ENCODE assay signal across 18 cellular contexts in the genomic region with DNA sequence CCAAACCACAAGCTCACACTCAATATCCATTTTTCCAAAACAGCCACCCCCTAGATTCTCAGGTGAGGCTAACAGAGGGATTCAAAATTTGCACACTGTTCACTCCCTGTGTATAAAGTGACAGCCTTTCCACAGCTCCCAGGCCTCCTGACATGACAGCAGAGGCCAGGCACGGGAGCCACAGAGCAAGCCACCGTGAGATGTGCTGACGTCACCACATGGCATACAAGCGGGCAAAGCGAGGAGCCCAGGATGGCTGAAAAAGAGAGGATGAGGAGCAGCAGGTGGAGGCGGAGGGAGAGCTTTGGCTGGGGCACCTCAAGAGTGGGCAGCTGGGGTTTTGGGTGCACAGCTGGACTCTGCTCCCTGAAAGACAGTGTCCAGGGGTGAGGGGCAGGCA. TPM values are rescaled to one million over a fixed set of nuclear protein-coding genes. Genes with fewer than 3 reads are reported as not detected.
A peak's percentile ranks its signal among the peaks of the same experiment; 100 is the strongest.
DNase-seq lines count a peak whose midpoint lies in the region; ATAC-seq, FAIRE-seq and TF ChIP-seq lines count a peak whose summit lies in the region.
"Had no signal": no experiment of that assay in that cellular context is flagged by ENCODE, and none has a peak within 500 bp of the region (broad histone marks: within the 10 kb centered on the region; RNA-seq: fewer than 3 reads in every experiment).

No MANE protein-coding gene starts in this region.

- no peak for TF ChIP-seq POLR2A in Peyer's patch (IDR thresholded peaks at IDR 0.05)

- H3K79me2 ChIP-seq in astrocyte (ENCODE audit: insufficient read depth, low read length) = peaks cover 55% of the 10 kb centered on the region
- peaks cover 49% of the 10 kb centered on the region for H3K79me2 ChIP-seq in keratinocyte (ENCODE audit: control insufficient read depth, insufficient read depth, low read length)

- intact Hi-C loops in tibial artery (cut with DNase I; ENCODE audit: low total_unique reads) = no loop called here

- ATAC-seq in GM19035 (IDR thresholded peaks at IDR 0.05; ENCODE audit: unreplicated experiment) = no peak

- H3K27me3 Mint-ChIP-seq in astrocyte (ENCODE audit: low read depth, unreplicated experiment) = no peaks in the 10 kb centered on the region

- peaks cover 6% of the 10 kb centered on the region for H3K36me3 ChIP-seq in astrocyte (ENCODE audit: insufficient read depth, low read length)
- H3K36me3 ChIP-seq in keratinocyte (ENCODE audit: control insufficient read depth in 2 of 2, extremely low read depth in 1 of 2, insufficient read depth in 2 of 2, low read length in 2 of 2) = peaks cover 10 to 35% of the 10 kb centered on the region in 2 experiments
- peaks cover 0 to 20% (median 10%) of the 10 kb centered on the region in 3 donors for H3K36me3 ChIP-seq in tibial artery
- H3K36me3 ChIP-seq in Peyer's patch = peaks cover 0 to 8% (median 0%) of the 10 kb centered on the region in 3 donors
- H3K36me3 ChIP-seq: prostate gland had no signal

- FAIRE-seq in astrocyte (lab: Jason Lieb, UNC) (no peak), keratinocyte (lab: Jason Lieb, UNC) (peak; percentile 73)

- peaks cover 9% of the 10 kb centered on the region for H3K36me3 Mint-ChIP-seq in astrocyte (ENCODE audit: low read depth, unreplicated experiment)

- H3K4me1 Mint-ChIP-seq in astrocyte (ENCODE audit: low read depth, unreplicated experiment) = peaks cover 83% of the 10 kb centered on the region

- no peak overlapping the region for H2AFZ ChIP-seq in astrocyte (ENCODE audit: low read depth, low read length)
- no peak overlapping the region for H2AFZ ChIP-seq in keratinocyte (ENCODE audit: control insufficient read depth, low read length)

- no peak for TF ChIP-seq CTCF in astrocyte (IDR thresholded peaks at IDR 0.05; ENCODE audit: insufficient read depth, low read depth, low read length)
- TF ChIP-seq CTCF in keratinocyte (optimal IDR thresholded peaks at IDR 0.05 in 1 of 3, IDR thresholded peaks at IDR 0.05 in 1 of 3, conservative IDR thresholded peaks at IDR 0.05 in 1 of 3; ENCODE audit: extremely low read depth in 1 of 3, insufficient read depth in 2 of 3, low read length in 3 of 3) = no peak
- no peak for TF ChIP-seq CTCF in tibial artery (IDR thresholded peaks at IDR 0.05)
- TF ChIP-seq CTCF in Peyer's patch (IDR thresholded peaks at IDR 0.05) = no peak

- peak overlapping the region; percentile 94 for H3K27ac Mint-ChIP-seq in astrocyte (ENCODE audit: unreplicated experiment)

- H3K9me3 ChIP-seq in astrocyte (ENCODE audit: insufficient read depth, low read depth, low read length) (no peaks in the 10 kb centered on the region), keratinocyte (ENCODE audit: control insufficient read depth, low read depth, low read length) (no peaks in the 10 kb centered on the region), tibial artery (no peaks in the 10 kb centered on the region), Peyer's patch (no peaks in the 10 kb centered on the region)
- H3K9me3 ChIP-seq: esophagus muscularis mucosa, MG63, prostate gland had no signal

- no peaks in the 10 kb centered on the region for H3K9me3 Mint-ChIP-seq in astrocyte (ENCODE audit: unreplicated experiment)

- peak overlapping the region; percentile 13 for H3K4me3 ChIP-seq in astrocyte (ENCODE audit: insufficient read depth, low read depth, low read length)
- no peak overlapping the region for H3K4me3 ChIP-seq in keratinocyte (ENCODE audit: control insufficient read depth in 2 of 3, extremely low read depth in 1 of 3, insufficient read depth in 2 of 3, low read depth in 1 of 3, low read length in 3 of 3)
- no peak overlapping the region for H3K4me3 ChIP-seq in tibial artery
- no peak overlapping the region for H3K4me3 ChIP-seq in Peyer's patch
- H3K4me3 ChIP-seq: esophagus muscularis mucosa, MG63, prostate gland had no signal

- peak overlapping the region; percentile 32 for H3K4me3 Mint-ChIP-seq in astrocyte (ENCODE audit: unreplicated experiment)

- H3K27ac ChIP-seq in astrocyte (ENCODE audit: low read depth, low read length) = peak overlapping the region; percentile 91
- peak overlapping the region; percentile 37 for H3K27ac ChIP-seq in keratinocyte (ENCODE audit: control insufficient read depth, insufficient read depth, low read length)
- peak overlapping the region; percentile 25 to 64 for H3K27ac ChIP-seq in tibial artery
- H3K27ac ChIP-seq in Peyer's patch = no peak overlapping the region
- H3K27ac ChIP-seq: C4-2B, prostate gland had no signal

- H3K4me1 ChIP-seq in astrocyte (ENCODE audit: insufficient read depth, low read length) = peaks cover 60% of the 10 kb centered on the region
- H3K4me1 ChIP-seq in keratinocyte (ENCODE audit: control insufficient read depth, extremely low read depth, insufficient read depth, low read length) = peaks cover 75% of the 10 kb centered on the region
- H3K4me1 ChIP-seq in tibial artery = peaks cover 0 to 63% (median 41%) of the 10 kb centered on the region in 4 donors
- peaks cover 0 to 10% (median 0%) of the 10 kb centered on the region in 4 donors for H3K4me1 ChIP-seq in Peyer's patch
- H3K4me1 ChIP-seq: prostate gland had no signal

- H3K4me2 ChIP-seq in astrocyte (ENCODE audit: low read length) (peak overlapping the region; percentile 76), keratinocyte (ENCODE audit: control insufficient read depth, extremely low read depth, insufficient read depth, low read depth, low read length) (no peak overlapping the region)

- H3K9ac ChIP-seq in astrocyte (ENCODE audit: low read length) (peak overlapping the region; percentile 68), keratinocyte (ENCODE audit: control insufficient read depth, extremely low read depth, insufficient read depth, low read length) (no peak overlapping the region)

- no peaks in the 10 kb centered on the region for H3K9me1 ChIP-seq in keratinocyte (ENCODE audit: control insufficient read depth, extremely low read depth, insufficient read depth, low read length)

- H4K20me1 ChIP-seq in astrocyte (ENCODE audit: insufficient read depth, low read length) = no peaks in the 10 kb centered on the region
- H4K20me1 ChIP-seq in keratinocyte (ENCODE audit: control insufficient read depth, extremely low read depth, insufficient read depth, low read length) = no peaks in the 10 kb centered on the region

- dilution Hi-C loops in keratinocyte (cut with MboI; ENCODE audit: extremely low pct_ligation_motif_present, low sequenced_read_pairs) = no loop called here

- peak; percentile 36 for DNase-seq in NCI-H460 (ENCODE audit: extremely low read depth, low read depth)
- no peak for DNase-seq in astrocyte (ENCODE audit: low read depth)
- no peak for DNase-seq in keratinocyte (ENCODE audit: low read depth, low spot score)
- no peak for DNase-seq in tibial artery
- DNase-seq in NCI-H1930 (lab: John Stamatoyannopoulos, UW) = no peak
- no peak for DNase-seq in Peyer's patch
- DNase-seq: activated gamma-delta T cell; DND-41; kidney glomerular epithelial cell; MG63; NCI-H1694 treated with DMSO at 0.1 percent for 48 hours; NCI-H524 treated with DMSO at 0.1 percent for 48 hours; stimulated activated CD4-positive, alpha-beta T cell treated with anti-CD3 and anti-CD28 coated beads, Interleukin-15, amount 100 ng/mL, for 24 hours; T-helper 1 cell had no signal

- H3K27me3 ChIP-seq in astrocyte (ENCODE audit: insufficient read depth, low read length) = no peaks in the 10 kb centered on the region
- no peaks in the 10 kb centered on the region for H3K27me3 ChIP-seq in keratinocyte (ENCODE audit: control insufficient read depth, extremely low read depth, insufficient read depth, low read length)
- H3K27me3 ChIP-seq in tibial artery = no peaks in the 10 kb centered on the region
- no peaks in the 10 kb centered on the region for H3K27me3 ChIP-seq in Peyer's patch
- H3K27me3 ChIP-seq: esophagus muscularis mucosa, MG63 had no signal

RNA-seq across cellular contexts. Expression of a gene that starts 27.1 kb away (rescaled TPM):
- total RNA-seq in NCI-H460 (2014; rRNA removed; shearing (Covaris generic)) = 6.7 and 7.4 TPM in 2 replicates
- polyA plus RNA-seq in NCI-H460 (2014; cell fraction: nucleus; rRNA removed) = 6.4 and 7.4 TPM in 2 replicates
- total RNA-seq in astrocyte = 46.4 and 51.4 TPM in 2 replicates
- polyA plus RNA-seq in keratinocyte = 29.5 to 49.7 TPM (median 31.5 TPM) in 3 replicates
- polyA plus RNA-seq in keratinocyte (2011; ENCODE audit: low read depth) = 8.7 TPM
- 28.5 and 34.1 TPM in 2 replicates for polyA plus RNA-seq in keratinocyte (2011; cell fraction: cytosol; rRNA removed)
- polyA plus RNA-seq in keratinocyte (2011; cell fraction: nucleus; rRNA removed) = 27.7 and 35.2 TPM in 2 replicates
- polyA plus RNA-seq in keratinocyte (2012; ENCODE audit: low replicate concordance) = 21.9 and 42.9 TPM in 2 replicates
- 39.6 to 55.1 TPM (median 41.8 TPM) in 3 replicates for polyA minus RNA-seq in keratinocyte
- 58.7 TPM for polyA minus RNA-seq in keratinocyte (2011; cell fraction: cytosol; rRNA and poly(A)+ RNA removed)
- polyA minus RNA-seq in keratinocyte (2011; cell fraction: nucleus; rRNA and poly(A)+ RNA removed) = 27.5 and 35.1 TPM in 2 replicates
- total RNA-seq in Peyer's patch = 10 to 100 TPM; 23.1 to 53.9 (median 34.9) TPM

RNA-seq across cellular contexts. Expression of a gene that starts 51.4 kb away (rescaled TPM):
- 0.06 and 0.10 TPM in 2 replicates for total RNA-seq in NCI-H460 (2014; rRNA removed; shearing (Covaris generic))
- 0.57 and 0.98 TPM in 2 replicates for polyA plus RNA-seq in NCI-H460 (2014; cell fraction: nucleus; rRNA removed)
- 5.3 and 6.7 TPM in 2 replicates for total RNA-seq in astrocyte
- 0.61 to 1.1 TPM (median 0.66 TPM) in 3 replicates for polyA plus RNA-seq in keratinocyte
- polyA plus RNA-seq in keratinocyte (2011; ENCODE audit: low read depth) = 0.46 TPM
- polyA plus RNA-seq in keratinocyte (2011; cell fraction: cytosol; rRNA removed) = 0.14 and 0.22 TPM in 2 replicates
- polyA plus RNA-seq in keratinocyte (2011; cell fraction: nucleus; rRNA removed) = 3.0 and 3.3 TPM in 2 replicates
- polyA plus RNA-seq in keratinocyte (2012; ENCODE audit: low replicate concordance) = 0.64 and 1.9 TPM in 2 replicates
- 0.13 to 1.1 TPM (median 0.36 TPM) in 3 replicates for polyA minus RNA-seq in keratinocyte
- not detected for polyA minus RNA-seq in keratinocyte (2011; cell fraction: cytosol; rRNA and poly(A)+ RNA removed)
- polyA minus RNA-seq in keratinocyte (2011; cell fraction: nucleus; rRNA and poly(A)+ RNA removed) = 0.62 and 1.4 TPM in 2 replicates
- 1 to 10 TPM in 2 of 4 donors, under 1 TPM in 1, not detected in 1; 0.27 to 4.1 (median 1.8) TPM for total RNA-seq in Peyer's patch

Comparison
In these comparisons a context has a peak if more than half of its experiments do, and no peak if none do; other contexts are left out.
1. H3K27ac ChIP-seq: peak in astrocyte (single experiment), keratinocyte (single experiment) and tibial artery (2 of 2); none in Peyer's patch (0 of 4).